1 cellular context compared by ENCODE assay signal in the genomic region with DNA sequence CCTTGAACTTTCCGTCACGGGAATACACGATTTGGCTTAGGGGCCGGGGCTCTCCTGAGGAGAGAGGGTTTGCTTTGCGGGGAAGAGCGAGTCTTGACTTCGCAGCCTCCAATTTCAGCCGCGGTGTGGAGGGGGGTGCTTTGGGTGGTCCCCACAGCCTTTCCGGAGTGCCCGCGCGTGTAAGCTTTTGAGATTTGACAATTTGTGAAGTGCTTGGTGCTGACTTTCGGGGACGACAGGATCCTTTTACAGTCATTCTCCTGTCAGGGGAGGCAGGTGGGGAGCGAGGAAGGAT.
TF ChIP-seq lines count a peak whose summit lies in the region.

No MANE protein-coding gene starts in this region.

TF ChIP-seq in GM12878, 131 proteins besides CTCF, POLR2A, EP300 and RAD21 (continued from another document):
- TF ChIP-seq, protein P1, sequence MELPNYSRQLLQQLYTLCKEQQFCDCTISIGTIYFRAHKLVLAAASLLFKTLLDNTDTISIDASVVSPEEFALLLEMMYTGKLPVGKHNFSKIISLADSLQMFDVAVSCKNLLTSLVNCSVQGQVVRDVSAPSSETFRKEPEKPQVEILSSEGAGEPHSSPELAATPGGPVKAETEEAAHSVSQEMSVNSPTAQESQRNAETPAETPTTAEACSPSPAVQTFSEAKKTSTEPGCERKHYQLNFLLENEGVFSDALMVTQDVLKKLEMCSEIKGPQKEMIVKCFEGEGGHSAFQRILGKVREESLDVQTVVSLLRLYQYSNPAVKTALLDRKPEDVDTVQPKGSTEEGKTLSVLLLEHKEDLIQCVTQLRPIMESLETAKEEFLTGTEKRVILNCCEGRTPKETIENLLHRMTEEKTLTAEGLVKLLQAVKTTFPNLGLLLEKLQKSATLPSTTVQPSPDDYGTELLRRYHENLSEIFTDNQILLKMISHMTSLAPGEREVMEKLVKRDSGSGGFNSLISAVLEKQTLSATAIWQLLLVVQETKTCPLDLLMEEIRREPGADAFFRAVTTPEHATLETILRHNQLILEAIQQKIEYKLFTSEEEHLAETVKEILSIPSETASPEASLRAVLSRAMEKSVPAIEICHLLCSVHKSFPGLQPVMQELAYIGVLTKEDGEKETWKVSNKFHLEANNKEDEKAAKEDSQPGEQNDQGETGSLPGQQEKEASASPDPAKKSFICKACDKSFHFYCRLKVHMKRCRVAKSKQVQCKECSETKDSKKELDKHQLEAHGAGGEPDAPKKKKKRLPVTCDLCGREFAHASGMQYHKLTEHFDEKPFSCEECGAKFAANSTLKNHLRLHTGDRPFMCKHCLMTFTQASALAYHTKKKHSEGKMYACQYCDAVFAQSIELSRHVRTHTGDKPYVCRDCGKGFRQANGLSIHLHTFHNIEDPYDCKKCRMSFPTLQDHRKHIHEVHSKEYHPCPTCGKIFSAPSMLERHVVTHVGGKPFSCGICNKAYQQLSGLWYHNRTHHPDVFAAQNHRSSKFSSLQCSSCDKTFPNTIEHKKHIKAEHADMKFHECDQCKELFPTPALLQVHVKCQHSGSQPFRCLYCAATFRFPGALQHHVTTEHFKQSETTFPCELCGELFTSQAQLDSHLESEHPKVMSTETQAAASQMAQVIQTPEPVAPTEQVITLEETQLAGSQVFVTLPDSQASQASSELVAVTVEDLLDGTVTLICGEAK (IDR thresholded peaks at IDR 0.05; ENCODE audit: borderline replicate concordance): no peak
- no peak for TF ChIP-seq YY1 (IDR thresholded peaks at IDR 0.05; ENCODE audit: low read depth, low read length)
- no peak for TF ChIP-seq ZBED1 (IDR thresholded peaks at IDR 0.05; ENCODE audit: borderline replicate concordance)
